In the genomic region with DNA sequence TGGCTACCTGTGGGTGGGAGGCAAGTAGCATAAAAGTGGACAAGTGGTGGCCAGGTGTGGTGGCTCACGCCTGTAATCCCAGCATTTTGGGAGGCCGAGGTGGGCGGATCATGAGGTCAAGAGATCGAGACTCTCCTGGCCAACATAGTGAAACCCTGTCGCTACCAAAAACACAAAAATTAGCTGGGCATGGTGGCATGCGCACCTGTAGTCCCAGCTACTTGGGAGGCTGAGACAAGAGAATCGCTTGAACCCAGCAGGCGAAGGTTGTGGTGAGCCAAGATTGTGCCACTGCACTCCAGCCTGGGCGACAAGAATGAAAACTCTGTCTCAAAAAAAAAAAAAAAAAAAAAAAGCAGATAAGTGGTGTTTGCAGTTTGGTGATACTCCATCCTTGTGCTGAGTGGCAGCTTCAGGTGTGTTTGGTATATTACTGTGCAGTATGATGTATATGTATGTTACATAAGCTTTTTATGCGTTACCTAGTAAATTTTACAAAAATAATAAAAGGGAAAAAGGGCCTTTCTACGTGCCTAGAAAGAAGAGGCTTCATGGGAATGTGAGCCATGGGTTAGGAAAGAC, we compare ENCODE assay signal across 1 cellular context.
TF ChIP-seq lines count a peak whose summit lies in the region.

No MANE protein-coding gene starts in this region.

TF ChIP-seq in SK-N-SH, 30 proteins besides CTCF, POLR2A, EP300 and RAD21 (continued from another document):
- no peak for TF ChIP-seq TEAD4 (IDR thresholded peaks at IDR 0.05; ENCODE audit: borderline replicate concordance, insufficient read depth)
- TF ChIP-seq FOSL2 (IDR thresholded peaks at IDR 0.05; ENCODE audit: borderline replicate concordance, low read depth), result no peak
- no peak for TF ChIP-seq PBX3 (IDR thresholded peaks at IDR 0.05)
- no peak for TF ChIP-seq MAX (IDR thresholded peaks at IDR 0.05; ENCODE audit: low read depth)
- no peak for TF ChIP-seq NRF1 (IDR thresholded peaks at IDR 0.05; ENCODE audit: low read depth, low read length)
- TF ChIP-seq USF2 (IDR thresholded peaks at IDR 0.05; ENCODE audit: borderline replicate concordance, low read depth, low read length), result no peak
